2 cellular contexts compared by ENCODE assay signal in the genomic region with DNA sequence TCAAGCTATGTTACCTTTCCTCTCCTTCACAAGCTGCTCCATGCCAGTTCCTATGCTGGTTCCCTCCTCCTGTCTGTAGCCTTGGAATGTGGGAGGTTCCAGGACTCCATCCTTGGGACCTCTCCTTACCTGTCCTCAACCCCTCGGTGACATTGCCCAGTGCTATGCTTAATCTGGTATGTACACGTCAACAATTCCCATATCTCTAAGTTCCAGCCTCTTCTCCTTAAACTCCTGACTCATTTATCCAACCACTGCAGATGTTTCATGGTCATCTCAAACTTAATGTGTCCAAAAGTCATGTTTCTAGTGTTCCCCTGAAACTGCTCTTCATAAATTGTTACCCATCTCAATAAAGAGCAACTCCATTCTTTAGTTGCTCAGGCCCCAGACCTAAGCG.
A peak's percentile ranks its signal among the peaks of the same experiment; 100 is the strongest.
TF ChIP-seq lines count a peak whose summit lies in the region.

No MANE protein-coding gene starts in this region.

TF ChIP-seq in K562, 482 proteins besides CTCF, POLR2A, EP300 and RAD21 (continues in another document):
- TF ChIP-seq MCM5 (IDR thresholded peaks at IDR 0.05; ENCODE audit: low read depth) (no peak), ZNF174 (CRISPR knock-in tag; IDR thresholded peaks at IDR 0.05) (no peak), HDAC3 (IDR thresholded peaks at IDR 0.05; ENCODE audit: borderline replicate concordance, partially characterized antibody) (peak; percentile 71), BCL6 (CRISPR knock-in tag; IDR thresholded peaks at IDR 0.05) (no peak), NCOA1 (IDR thresholded peaks at IDR 0.05; ENCODE audit: low read depth) (peak; percentile 69; the same call in 1 of the 2 replicates)
- TF ChIP-seq, protein P1, sequence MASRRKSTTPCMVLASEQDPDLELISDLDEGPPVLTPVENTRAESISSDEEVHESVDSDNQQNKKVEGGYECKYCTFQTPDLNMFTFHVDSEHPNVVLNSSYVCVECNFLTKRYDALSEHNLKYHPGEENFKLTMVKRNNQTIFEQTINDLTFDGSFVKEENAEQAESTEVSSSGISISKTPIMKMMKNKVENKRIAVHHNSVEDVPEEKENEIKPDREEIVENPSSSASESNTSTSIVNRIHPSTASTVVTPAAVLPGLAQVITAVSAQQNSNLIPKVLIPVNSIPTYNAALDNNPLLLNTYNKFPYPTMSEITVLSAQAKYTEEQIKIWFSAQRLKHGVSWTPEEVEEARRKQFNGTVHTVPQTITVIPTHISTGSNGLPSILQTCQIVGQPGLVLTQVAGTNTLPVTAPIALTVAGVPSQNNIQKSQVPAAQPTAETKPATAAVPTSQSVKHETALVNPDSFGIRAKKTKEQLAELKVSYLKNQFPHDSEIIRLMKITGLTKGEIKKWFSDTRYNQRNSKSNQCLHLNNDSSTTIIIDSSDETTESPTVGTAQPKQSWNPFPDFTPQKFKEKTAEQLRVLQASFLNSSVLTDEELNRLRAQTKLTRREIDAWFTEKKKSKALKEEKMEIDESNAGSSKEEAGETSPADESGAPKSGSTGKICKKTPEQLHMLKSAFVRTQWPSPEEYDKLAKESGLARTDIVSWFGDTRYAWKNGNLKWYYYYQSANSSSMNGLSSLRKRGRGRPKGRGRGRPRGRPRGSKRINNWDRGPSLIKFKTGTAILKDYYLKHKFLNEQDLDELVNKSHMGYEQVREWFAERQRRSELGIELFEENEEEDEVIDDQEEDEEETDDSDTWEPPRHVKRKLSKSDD (conservative IDR thresholded peaks at IDR 0.05; ENCODE audit: low read length) = no peak
- TF ChIP-seq, protein P2, sequence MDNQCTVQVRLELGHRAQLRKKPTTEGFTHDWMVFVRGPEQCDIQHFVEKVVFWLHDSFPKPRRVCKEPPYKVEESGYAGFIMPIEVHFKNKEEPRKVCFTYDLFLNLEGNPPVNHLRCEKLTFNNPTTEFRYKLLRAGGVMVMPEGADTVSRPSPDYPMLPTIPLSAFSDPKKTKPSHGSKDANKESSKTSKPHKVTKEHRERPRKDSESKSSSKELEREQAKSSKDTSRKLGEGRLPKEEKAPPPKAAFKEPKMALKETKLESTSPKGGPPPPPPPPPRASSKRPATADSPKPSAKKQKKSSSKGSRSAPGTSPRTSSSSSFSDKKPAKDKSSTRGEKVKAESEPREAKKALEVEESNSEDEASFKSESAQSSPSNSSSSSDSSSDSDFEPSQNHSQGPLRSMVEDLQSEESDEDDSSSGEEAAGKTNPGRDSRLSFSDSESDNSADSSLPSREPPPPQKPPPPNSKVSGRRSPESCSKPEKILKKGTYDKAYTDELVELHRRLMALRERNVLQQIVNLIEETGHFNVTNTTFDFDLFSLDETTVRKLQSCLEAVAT (IDR thresholded peaks at IDR 0.05) = 0 out of 4 replicates have a peak, but pooled peaks of 1 of the 2 experiments have one; percentile 22
- TF ChIP-seq, protein P3, sequence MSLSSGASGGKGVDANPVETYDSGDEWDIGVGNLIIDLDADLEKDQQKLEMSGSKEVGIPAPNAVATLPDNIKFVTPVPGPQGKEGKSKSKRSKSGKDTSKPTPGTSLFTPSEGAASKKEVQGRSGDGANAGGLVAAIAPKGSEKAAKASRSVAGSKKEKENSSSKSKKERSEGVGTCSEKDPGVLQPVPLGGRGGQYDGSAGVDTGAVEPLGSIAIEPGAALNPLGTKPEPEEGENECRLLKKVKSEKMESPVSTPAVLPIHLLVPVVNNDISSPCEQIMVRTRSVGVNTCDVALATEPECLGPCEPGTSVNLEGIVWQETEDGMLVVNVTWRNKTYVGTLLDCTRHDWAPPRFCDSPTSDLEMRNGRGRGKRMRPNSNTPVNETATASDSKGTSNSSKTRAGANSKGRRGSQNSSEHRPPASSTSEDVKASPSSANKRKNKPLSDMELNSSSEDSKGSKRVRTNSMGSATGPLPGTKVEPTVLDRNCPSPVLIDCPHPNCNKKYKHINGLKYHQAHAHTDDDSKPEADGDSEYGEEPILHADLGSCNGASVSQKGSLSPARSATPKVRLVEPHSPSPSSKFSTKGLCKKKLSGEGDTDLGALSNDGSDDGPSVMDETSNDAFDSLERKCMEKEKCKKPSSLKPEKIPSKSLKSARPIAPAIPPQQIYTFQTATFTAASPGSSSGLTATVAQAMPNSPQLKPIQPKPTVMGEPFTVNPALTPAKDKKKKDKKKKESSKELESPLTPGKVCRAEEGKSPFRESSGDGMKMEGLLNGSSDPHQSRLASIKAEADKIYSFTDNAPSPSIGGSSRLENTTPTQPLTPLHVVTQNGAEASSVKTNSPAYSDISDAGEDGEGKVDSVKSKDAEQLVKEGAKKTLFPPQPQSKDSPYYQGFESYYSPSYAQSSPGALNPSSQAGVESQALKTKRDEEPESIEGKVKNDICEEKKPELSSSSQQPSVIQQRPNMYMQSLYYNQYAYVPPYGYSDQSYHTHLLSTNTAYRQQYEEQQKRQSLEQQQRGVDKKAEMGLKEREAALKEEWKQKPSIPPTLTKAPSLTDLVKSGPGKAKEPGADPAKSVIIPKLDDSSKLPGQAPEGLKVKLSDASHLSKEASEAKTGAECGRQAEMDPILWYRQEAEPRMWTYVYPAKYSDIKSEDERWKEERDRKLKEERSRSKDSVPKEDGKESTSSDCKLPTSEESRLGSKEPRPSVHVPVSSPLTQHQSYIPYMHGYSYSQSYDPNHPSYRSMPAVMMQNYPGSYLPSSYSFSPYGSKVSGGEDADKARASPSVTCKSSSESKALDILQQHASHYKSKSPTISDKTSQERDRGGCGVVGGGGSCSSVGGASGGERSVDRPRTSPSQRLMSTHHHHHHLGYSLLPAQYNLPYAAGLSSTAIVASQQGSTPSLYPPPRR (CRISPR knock-in tag; IDR thresholded peaks at IDR 0.05; ENCODE audit: borderline replicate concordance) = no peak
- TF ChIP-seq, protein P4, sequence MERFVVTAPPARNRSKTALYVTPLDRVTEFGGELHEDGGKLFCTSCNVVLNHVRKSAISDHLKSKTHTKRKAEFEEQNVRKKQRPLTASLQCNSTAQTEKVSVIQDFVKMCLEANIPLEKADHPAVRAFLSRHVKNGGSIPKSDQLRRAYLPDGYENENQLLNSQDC (CRISPR knock-in tag; IDR thresholded peaks at IDR 0.05) = no peak
- TF ChIP-seq, protein P5, sequence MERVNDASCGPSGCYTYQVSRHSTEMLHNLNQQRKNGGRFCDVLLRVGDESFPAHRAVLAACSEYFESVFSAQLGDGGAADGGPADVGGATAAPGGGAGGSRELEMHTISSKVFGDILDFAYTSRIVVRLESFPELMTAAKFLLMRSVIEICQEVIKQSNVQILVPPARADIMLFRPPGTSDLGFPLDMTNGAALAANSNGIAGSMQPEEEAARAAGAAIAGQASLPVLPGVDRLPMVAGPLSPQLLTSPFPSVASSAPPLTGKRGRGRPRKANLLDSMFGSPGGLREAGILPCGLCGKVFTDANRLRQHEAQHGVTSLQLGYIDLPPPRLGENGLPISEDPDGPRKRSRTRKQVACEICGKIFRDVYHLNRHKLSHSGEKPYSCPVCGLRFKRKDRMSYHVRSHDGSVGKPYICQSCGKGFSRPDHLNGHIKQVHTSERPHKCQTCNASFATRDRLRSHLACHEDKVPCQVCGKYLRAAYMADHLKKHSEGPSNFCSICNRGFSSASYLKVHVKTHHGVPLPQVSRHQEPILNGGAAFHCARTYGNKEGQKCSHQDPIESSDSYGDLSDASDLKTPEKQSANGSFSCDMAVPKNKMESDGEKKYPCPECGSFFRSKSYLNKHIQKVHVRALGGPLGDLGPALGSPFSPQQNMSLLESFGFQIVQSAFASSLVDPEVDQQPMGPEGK (CRISPR knock-in tag; IDR thresholded peaks at IDR 0.05; ENCODE audit: borderline replicate concordance) = no peak

TF ChIP-seq in HepG2, 621 proteins besides CTCF, POLR2A, EP300 and RAD21:
- TF ChIP-seq ZNF773 (CRISPR knock-in tag; IDR thresholded peaks at IDR 0.05; ENCODE audit: borderline replicate concordance) = no peak
- TF ChIP-seq HBP1 (CRISPR knock-in tag; IDR thresholded peaks at IDR 0.05; ENCODE audit: low read depth) = no peak
- TF ChIP-seq ZNF749 (CRISPR knock-in tag; IDR thresholded peaks at IDR 0.05; ENCODE audit: borderline replicate concordance) = no peak
- TF ChIP-seq, protein P6, sequence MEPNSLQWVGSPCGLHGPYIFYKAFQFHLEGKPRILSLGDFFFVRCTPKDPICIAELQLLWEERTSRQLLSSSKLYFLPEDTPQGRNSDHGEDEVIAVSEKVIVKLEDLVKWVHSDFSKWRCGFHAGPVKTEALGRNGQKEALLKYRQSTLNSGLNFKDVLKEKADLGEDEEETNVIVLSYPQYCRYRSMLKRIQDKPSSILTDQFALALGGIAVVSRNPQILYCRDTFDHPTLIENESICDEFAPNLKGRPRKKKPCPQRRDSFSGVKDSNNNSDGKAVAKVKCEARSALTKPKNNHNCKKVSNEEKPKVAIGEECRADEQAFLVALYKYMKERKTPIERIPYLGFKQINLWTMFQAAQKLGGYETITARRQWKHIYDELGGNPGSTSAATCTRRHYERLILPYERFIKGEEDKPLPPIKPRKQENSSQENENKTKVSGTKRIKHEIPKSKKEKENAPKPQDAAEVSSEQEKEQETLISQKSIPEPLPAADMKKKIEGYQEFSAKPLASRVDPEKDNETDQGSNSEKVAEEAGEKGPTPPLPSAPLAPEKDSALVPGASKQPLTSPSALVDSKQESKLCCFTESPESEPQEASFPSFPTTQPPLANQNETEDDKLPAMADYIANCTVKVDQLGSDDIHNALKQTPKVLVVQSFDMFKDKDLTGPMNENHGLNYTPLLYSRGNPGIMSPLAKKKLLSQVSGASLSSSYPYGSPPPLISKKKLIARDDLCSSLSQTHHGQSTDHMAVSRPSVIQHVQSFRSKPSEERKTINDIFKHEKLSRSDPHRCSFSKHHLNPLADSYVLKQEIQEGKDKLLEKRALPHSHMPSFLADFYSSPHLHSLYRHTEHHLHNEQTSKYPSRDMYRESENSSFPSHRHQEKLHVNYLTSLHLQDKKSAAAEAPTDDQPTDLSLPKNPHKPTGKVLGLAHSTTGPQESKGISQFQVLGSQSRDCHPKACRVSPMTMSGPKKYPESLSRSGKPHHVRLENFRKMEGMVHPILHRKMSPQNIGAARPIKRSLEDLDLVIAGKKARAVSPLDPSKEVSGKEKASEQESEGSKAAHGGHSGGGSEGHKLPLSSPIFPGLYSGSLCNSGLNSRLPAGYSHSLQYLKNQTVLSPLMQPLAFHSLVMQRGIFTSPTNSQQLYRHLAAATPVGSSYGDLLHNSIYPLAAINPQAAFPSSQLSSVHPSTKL (CRISPR knock-in tag; IDR thresholded peaks at IDR 0.05) = no peak
- TF ChIP-seq POLR2AphosphoS2 (IDR thresholded peaks at IDR 0.05; ENCODE audit: low read depth, low read length) = no peak
- TF ChIP-seq RFXANK (CRISPR knock-in tag; IDR thresholded peaks at IDR 0.05) = no peak
- no peak for TF ChIP-seq JUND (CRISPR knock-in tag; IDR thresholded peaks at IDR 0.05)
- no peak for TF ChIP-seq ZBTB38 (CRISPR knock-in tag; IDR thresholded peaks at IDR 0.05)
- TF ChIP-seq STAT5B (CRISPR knock-in tag; IDR thresholded peaks at IDR 0.05) = no peak
- no peak for TF ChIP-seq ZNF33A (CRISPR knock-in tag; IDR thresholded peaks at IDR 0.05; ENCODE audit: borderline replicate concordance)
- no peak for TF ChIP-seq LRRFIP1 (CRISPR knock-in tag; conservative IDR thresholded peaks at IDR 0.05)
- no peak for TF ChIP-seq ZNF530 (CRISPR knock-in tag; IDR thresholded peaks at IDR 0.05; ENCODE audit: low read depth)
- TF ChIP-seq BORCS8-MEF2B (CRISPR knock-in tag; IDR thresholded peaks at IDR 0.05) = no peak
- TF ChIP-seq, protein P7, sequence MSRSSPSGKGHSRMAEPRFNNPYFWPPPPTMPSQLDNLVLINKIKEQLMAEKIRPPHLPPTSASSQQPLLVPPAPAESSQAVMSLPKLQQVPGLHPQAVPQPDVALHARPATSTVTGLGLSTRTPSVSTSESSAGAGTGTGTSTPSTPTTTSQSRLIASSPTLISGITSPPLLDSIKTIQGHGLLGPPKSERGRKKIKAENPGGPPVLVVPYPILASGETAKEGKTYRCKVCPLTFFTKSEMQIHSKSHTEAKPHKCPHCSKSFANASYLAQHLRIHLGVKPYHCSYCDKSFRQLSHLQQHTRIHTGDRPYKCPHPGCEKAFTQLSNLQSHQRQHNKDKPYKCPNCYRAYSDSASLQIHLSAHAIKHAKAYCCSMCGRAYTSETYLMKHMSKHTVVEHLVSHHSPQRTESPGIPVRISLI (CRISPR knock-in tag; IDR thresholded peaks at IDR 0.05; ENCODE audit: borderline replicate concordance) = no peak
- TF ChIP-seq MAX (IDR thresholded peaks at IDR 0.05) = no peak
- no peak for TF ChIP-seq ZNF580 (CRISPR knock-in tag; IDR thresholded peaks at IDR 0.05; ENCODE audit: borderline replicate concordance, low read depth)
- TF ChIP-seq ARHGAP35 (CRISPR knock-in tag; IDR thresholded peaks at IDR 0.05; ENCODE audit: borderline replicate concordance) = no peak
- TF ChIP-seq, protein P8, sequence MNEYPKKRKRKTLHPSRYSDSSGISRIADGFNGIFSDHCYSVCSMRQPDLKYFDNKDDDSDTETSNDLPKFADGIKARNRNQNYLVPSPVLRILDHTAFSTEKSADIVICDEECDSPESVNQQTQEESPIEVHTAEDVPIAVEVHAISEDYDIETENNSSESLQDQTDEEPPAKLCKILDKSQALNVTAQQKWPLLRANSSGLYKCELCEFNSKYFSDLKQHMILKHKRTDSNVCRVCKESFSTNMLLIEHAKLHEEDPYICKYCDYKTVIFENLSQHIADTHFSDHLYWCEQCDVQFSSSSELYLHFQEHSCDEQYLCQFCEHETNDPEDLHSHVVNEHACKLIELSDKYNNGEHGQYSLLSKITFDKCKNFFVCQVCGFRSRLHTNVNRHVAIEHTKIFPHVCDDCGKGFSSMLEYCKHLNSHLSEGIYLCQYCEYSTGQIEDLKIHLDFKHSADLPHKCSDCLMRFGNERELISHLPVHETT (CRISPR knock-in tag; conservative IDR thresholded peaks at IDR 0.05) = no peak
TF ChIP-seq in HepG2: peak in this region for 0.
